Comparison of ENCODE assay signal across 19 cellular contexts in the genomic region with DNA sequence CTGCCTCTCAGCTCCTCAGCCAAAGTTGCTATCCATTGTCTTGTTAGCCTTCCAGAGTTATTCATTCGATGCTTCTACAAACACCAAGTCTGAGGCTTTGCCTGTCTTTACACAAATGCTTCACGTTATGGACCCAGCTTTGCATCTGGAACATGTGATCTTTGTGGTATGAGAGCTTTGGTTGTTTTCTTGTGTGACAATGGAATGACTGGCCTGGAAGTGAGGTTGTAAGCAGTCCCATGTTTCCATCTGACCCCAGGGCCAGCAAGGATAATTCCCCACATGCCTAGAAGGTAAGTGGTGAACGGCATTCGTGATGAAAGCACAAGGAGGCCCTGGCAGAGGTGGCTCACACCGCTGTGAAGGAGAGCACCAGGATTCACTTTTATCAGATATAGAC.
"Had no signal": no experiment of that assay in that cellular context is flagged by ENCODE, and none has a peak within 500 bp of the region (broad histone marks: within the 10 kb centered on the region; RNA-seq: fewer than 3 reads in every experiment).

No MANE protein-coding gene starts in this region.

- ATAC-seq: esophagus mucosa; stimulated activated memory B cell treated with anti-CD40 and anti-IgM and Interleukin-4, amounts not matched to agents 10 μg/mL and 1 μg/mL and 100 μg/mL, for 72 hours had no signal

- H3K36me3 Mint-ChIP-seq: activated naive CD4-positive, alpha-beta T cell treated with anti-CD3 and anti-CD28 coated beads, Interleukin-2, amount 50 U/mL, for 24 hours; stimulated activated memory B cell treated with anti-CD40 and anti-IgM and Interleukin-4, amounts not matched to agents 10 μg/mL and 1 μg/mL and 100 μg/mL, for 72 hours had no signal

- DNase-seq: activated CD4-positive, alpha-beta memory T cell treated with anti-CD3 and anti-CD28 coated beads, Interleukin-2, amount 10 ng/mL, durations not matched to agents 7 days and 5 days; activated CD4-positive, alpha-beta T cell treated with anti-CD3 and anti-CD28 coated beads for 4 hours; activated CD8-positive, alpha-beta memory T cell treated with anti-CD3 and anti-CD28 coated beads, Interleukin-2, amount 50 U/mL, for 4 hours; activated effector memory CD4-positive, alpha-beta T cell treated with anti-CD3 and anti-CD28 coated beads, Interleukin-2, amount 50 U/mL, for 16 hours; activated T-cell treated with anti-CD3 and anti-CD28 coated beads, Interleukin-2, amount 50 U/mL, for 48 hours; adrenal gland; caudate nucleus; colonic mucosa; glutamatergic neuron; hypothalamus; kidney glomerular epithelial cell; midbrain; ovary; T-helper 1 cell; thyroid gland had no signal

- H3K4me1 Mint-ChIP-seq: activated CD4-positive, alpha-beta memory T cell treated with anti-CD3 and anti-CD28 coated beads, Interleukin-2, amount 10 ng/mL, durations not matched to agents 7 days and 5 days; activated naive CD4-positive, alpha-beta T cell treated with anti-CD3 and anti-CD28 coated beads, Interleukin-2, amount 50 U/mL, for 24 hours; neural crest cell; stimulated activated memory B cell treated with anti-CD40 and anti-IgM and Interleukin-4, amounts not matched to agents 10 μg/mL and 1 μg/mL and 100 μg/mL, for 72 hours had no signal

- H3K9me3 Mint-ChIP-seq: activated CD4-positive, alpha-beta memory T cell treated with anti-CD3 and anti-CD28 coated beads, Interleukin-2, amount 10 ng/mL, durations not matched to agents 7 days and 5 days; activated naive CD4-positive, alpha-beta T cell treated with anti-CD3 and anti-CD28 coated beads, Interleukin-2, amount 50 U/mL, for 24 hours; neural crest cell had no signal

- H3K4me1 ChIP-seq: adrenal gland, colonic mucosa, thyroid gland had no signal

- H3K36me3 ChIP-seq: adrenal gland, colonic mucosa, ovary, thyroid gland had no signal

- H3K27me3 Mint-ChIP-seq: activated CD4-positive, alpha-beta memory T cell treated with anti-CD3 and anti-CD28 coated beads, Interleukin-2, amount 10 ng/mL, durations not matched to agents 7 days and 5 days; stimulated activated memory B cell treated with anti-CD40 and anti-IgM and Interleukin-4, amounts not matched to agents 10 μg/mL and 1 μg/mL and 100 μg/mL, for 72 hours had no signal

- H3K27ac ChIP-seq: adrenal gland, colonic mucosa, ovary, thyroid gland had no signal

- H3K9me3 ChIP-seq: adrenal gland, colonic mucosa, ovary, thyroid gland had no signal

- H3K27ac Mint-ChIP-seq: activated CD4-positive, alpha-beta memory T cell treated with anti-CD3 and anti-CD28 coated beads, Interleukin-2, amount 10 ng/mL, durations not matched to agents 7 days and 5 days; activated naive CD4-positive, alpha-beta T cell treated with anti-CD3 and anti-CD28 coated beads, Interleukin-2, amount 50 U/mL, for 24 hours; stimulated activated memory B cell treated with anti-CD40 and anti-IgM and Interleukin-4, amounts not matched to agents 10 μg/mL and 1 μg/mL and 100 μg/mL, for 72 hours had no signal

- H3K4me3 Mint-ChIP-seq: activated CD4-positive, alpha-beta memory T cell treated with anti-CD3 and anti-CD28 coated beads, Interleukin-2, amount 10 ng/mL, durations not matched to agents 7 days and 5 days; activated naive CD4-positive, alpha-beta T cell treated with anti-CD3 and anti-CD28 coated beads, Interleukin-2, amount 50 U/mL, for 24 hours; neural crest cell; stimulated activated memory B cell treated with anti-CD40 and anti-IgM and Interleukin-4, amounts not matched to agents 10 μg/mL and 1 μg/mL and 100 μg/mL, for 72 hours had no signal

- H3K27me3 ChIP-seq: adrenal gland, colonic mucosa, ovary, thyroid gland had no signal

- H3K4me3 ChIP-seq: adrenal gland, colonic mucosa, ovary, thyroid gland had no signal
